7 cellular contexts compared by ENCODE assay signal in the genomic region with DNA sequence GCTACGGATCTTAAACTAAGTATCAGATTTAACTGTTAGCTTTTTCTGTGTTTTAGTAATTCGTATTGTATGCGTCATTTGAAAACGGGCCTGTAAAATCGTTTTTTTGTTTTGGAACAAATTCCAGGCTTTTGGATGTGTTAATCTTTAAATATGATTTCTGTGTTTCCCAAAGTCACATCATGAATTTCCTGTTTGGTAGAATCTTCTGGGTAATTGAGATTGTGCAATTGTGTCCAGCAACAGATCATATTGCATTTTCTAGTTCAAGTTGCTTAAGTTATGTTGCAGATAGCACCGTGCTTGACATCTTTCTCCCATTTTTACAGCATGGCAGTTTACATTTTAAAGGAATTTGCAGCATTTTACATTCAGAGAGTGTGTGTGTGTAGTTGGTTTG. TPM values are rescaled to one million over a fixed set of nuclear protein-coding genes. Genes with fewer than 3 reads are reported as not detected.
DNase-seq lines count a peak whose midpoint lies in the region; ATAC-seq, FAIRE-seq and TF ChIP-seq lines count a peak whose summit lies in the region.

No MANE protein-coding gene starts in this region.

- TF ChIP-seq CTCF in coronary artery (IDR thresholded peaks at IDR 0.05) = no peak

- FAIRE-seq in GM18507 (lab: Jason Lieb, UNC) = peak; percentile 33

- H3K4me1 Mint-ChIP-seq in naive thymus-derived CD8-positive, alpha-beta T cell = peaks cover 25 to 54% (median 52%) of the 10 kb centered on the region in 4 donors

- ATAC-seq in naive thymus-derived CD8-positive, alpha-beta T cell = no peak
- ATAC-seq in HG03097 (IDR thresholded peaks at IDR 0.05; ENCODE audit: low FRiP score, unreplicated experiment) = no peak

- peaks cover 9 to 16% (median 13%) of the 10 kb centered on the region in 5 donors for H3K27me3 Mint-ChIP-seq in naive thymus-derived CD8-positive, alpha-beta T cell

- H3K36me3 Mint-ChIP-seq in naive thymus-derived CD8-positive, alpha-beta T cell = peaks cover 0 to 7% (median 5%) of the 10 kb centered on the region in 3 donors

- H3K27ac Mint-ChIP-seq in naive thymus-derived CD8-positive, alpha-beta T cell = peak overlapping the region in 8 of 10 donors; percentile 35 to 95 (median 90)

- no peaks in the 10 kb centered on the region for H3K9me3 Mint-ChIP-seq in naive thymus-derived CD8-positive, alpha-beta T cell

- H3K27ac ChIP-seq in coronary artery = peak overlapping the region; percentile 89 to 91

- H3K4me3 Mint-ChIP-seq in naive thymus-derived CD8-positive, alpha-beta T cell = peak overlapping the region; percentile 85 to 97 (median 92)

- POLR2A ChIA-PET in naive thymus-derived CD8-positive, alpha-beta T cell (lab: Charles Lee) = interaction anchor here (1.0 to 5.3 kb wide), 8 partner anchors 9 to 580 kb away, joined by 3 to 71 read pairs (median 16); partner anchors contain the start of genes BRPF3 and MAPK13

- DNase-seq in GM18507 (ENCODE audit: extremely low spot score, insufficient read length, low read depth) (no peak), NCI-H748 treated with DMSO at 0.1 percent for 48 hours (lab: John Stamatoyannopoulos, UW) (peak; percentile 32), coronary artery (ENCODE audit: low spot score) (no peak), retina (no peak)
- no peak for DNase-seq in naive thymus-derived CD8-positive, alpha-beta T cell
- no peak for DNase-seq in stimulated activated CD8-positive, alpha-beta memory T cell treated with anti-CD3 and anti-CD28 coated beads, Interleukin-4, amount 100 ng/mL, for 48 hours

- H3K4me3 ChIP-seq in coronary artery = peak overlapping the region; percentile 95

RNA-seq across cellular contexts. Expression of gene MAPK14, which starts 1.9 kb away (rescaled TPM):
- 10 to 100 TPM; 51.5 to 56.5 TPM for total RNA-seq in naive thymus-derived CD8-positive, alpha-beta T cell
- polyA plus RNA-seq in naive thymus-derived CD8-positive, alpha-beta T cell = 10 to 100 TPM; 38.1 to 52.9 (median 39.6) TPM

RNA-seq across cellular contexts. Expression of gene SLC26A8, which starts 5.0 kb away (rescaled TPM):
- not detected for total RNA-seq in naive thymus-derived CD8-positive, alpha-beta T cell
- polyA plus RNA-seq in naive thymus-derived CD8-positive, alpha-beta T cell = not detected
